In genomic region chr1:54328117-54328636, GRCh38 we compare ENCODE assay signal across 13 cellular contexts.
A peak's percentile ranks its signal among the peaks of the same experiment; 100 is the strongest.
DNase-seq lines count a peak whose midpoint lies in the region; ATAC-seq and TF ChIP-seq lines count a peak whose summit lies in the region.
"Had no signal": no experiment of that assay in that cellular context is flagged by ENCODE, and none has a peak within 500 bp of the region (broad histone marks: within the 10 kb centered on the region; RNA-seq: fewer than 3 reads in every experiment).

No MANE protein-coding gene starts in this region.

- TF ChIP-seq POLR2A in Peyer's patch (IDR thresholded peaks at IDR 0.05) (no peak), tibial nerve (IDR thresholded peaks at IDR 0.05) (no peak)

- H3K9ac ChIP-seq in muscle layer of colon (ENCODE audit: low read length), result no peak overlapping the region

- ATAC-seq in GM19023 (IDR thresholded peaks at IDR 0.05; ENCODE audit: unreplicated experiment), result no peak

- WGBS in tibial nerve, 2 donors, result 77 to 78% methylated on average over 11 of the region's 11 CpGs

- H3K36me3 ChIP-seq in Peyer's patch, result no peaks in the 10 kb centered on the region
- no peaks in the 10 kb centered on the region for H3K36me3 ChIP-seq in muscle layer of colon (ENCODE audit: insufficient read depth, low read length)
- no peaks in the 10 kb centered on the region for H3K36me3 ChIP-seq in tibial nerve

- no peak for TF ChIP-seq EP300 in tibial nerve (IDR thresholded peaks at IDR 0.05)

- no peak overlapping the region for H3K4me3 ChIP-seq in Peyer's patch
- peak overlapping the region in 3 of 59 donors; percentile 15 to 18 (median 16) for H3K4me3 ChIP-seq in dorsolateral prefrontal cortex
- H3K4me3 ChIP-seq in muscle layer of colon (ENCODE audit: low read depth in 1 of 2, low read length in 2 of 2), result peak overlapping the region in 1 of 2 donors; percentile 3
- H3K4me3 ChIP-seq in tibial nerve, result no peak overlapping the region
- H3K4me3 ChIP-seq: hepatocyte had no signal

- intact Hi-C loops in dorsolateral prefrontal cortex (cut with DNase I), result loop anchor here in 1 of 2 donors (10.0 kb wide), 1 partner anchor 77 kb away; the partner anchor contains the start of gene SSBP3

- H3K9me3 ChIP-seq in Peyer's patch, result no peaks in the 10 kb centered on the region
- no peaks in the 10 kb centered on the region for H3K9me3 ChIP-seq in muscle layer of colon (ENCODE audit: low read length)
- H3K9me3 ChIP-seq in tibial nerve, result no peaks in the 10 kb centered on the region

- H3K27me3 ChIP-seq in Peyer's patch (no peaks in the 10 kb centered on the region), dorsolateral prefrontal cortex (no peaks in the 10 kb centered on the region), muscle layer of colon (ENCODE audit: control insufficient read depth in 1 of 2, insufficient read depth in 2 of 2, low read length in 2 of 2) (no peaks in the 10 kb centered on the region), tibial nerve (no peaks in the 10 kb centered on the region)
- H3K27me3 ChIP-seq: hepatocyte had no signal

- TF ChIP-seq CTCF in Peyer's patch (IDR thresholded peaks at IDR 0.05) (no peak), dorsolateral prefrontal cortex (IDR thresholded peaks at IDR 0.05 in 54 of 56, conservative IDR thresholded peaks at IDR 0.05 in 2 of 56; ENCODE audit: low read depth in 1 of 56, partially characterized antibody in 56 of 56) (no peak), tibial nerve (IDR thresholded peaks at IDR 0.05) (no peak)

- H3K27ac ChIP-seq in Peyer's patch (peak overlapping the region; percentile 27 to 74 (median 58)), dorsolateral prefrontal cortex (peak overlapping the region in 58 of 59 donors; percentile 49 to 97 (median 87)), muscle layer of colon (ENCODE audit: low read depth, low read length) (peak overlapping the region; percentile 67), tibial nerve (peak overlapping the region in 3 of 4 donors; percentile 25 to 75 (median 66))

- H3K4me1 ChIP-seq in Peyer's patch (peaks cover 0 to 76% (median 5%) of the 10 kb centered on the region in 4 donors), muscle layer of colon (ENCODE audit: insufficient read depth, low read length) (peaks cover 100% of the 10 kb centered on the region), tibial nerve (peaks cover 3 to 100% (median 86%) of the 10 kb centered on the region in 4 donors)

- DNase-seq in Peyer's patch, result no peak
- DNase-seq in dorsolateral prefrontal cortex, result peak in 1 of 10 donors; percentile 58
- no peak for DNase-seq in tibial nerve (ENCODE audit: low spot score in 2 of 2)
- no peak for DNase-seq in stimulated activated naive CD4-positive, alpha-beta T cell (lab: John Stamatoyannopoulos, UW)
- DNase-seq in NCI-H82 treated with DMSO at 0.1 percent for 48 hours (lab: John Stamatoyannopoulos, UW; ENCODE audit: unreplicated experiment), result no peak
- DNase-seq: activated CD4-positive, alpha-beta T cell treated with anti-CD3 and anti-CD28 coated beads for 4 hours; activated effector memory CD4-positive, alpha-beta T cell treated with anti-CD3 and anti-CD28 coated beads, Interleukin-2, amount 50 U/mL, for 16 hours; NCI-H1092; NCI-H774; stimulated activated CD8-positive, alpha-beta memory T cell treated with anti-CD3 and anti-CD28 coated beads, Interleukin-4, amount 100 ng/mL, for 48 hours had no signal
